Comparison of ENCODE assay signal across 9 cellular contexts in the genomic region with DNA sequence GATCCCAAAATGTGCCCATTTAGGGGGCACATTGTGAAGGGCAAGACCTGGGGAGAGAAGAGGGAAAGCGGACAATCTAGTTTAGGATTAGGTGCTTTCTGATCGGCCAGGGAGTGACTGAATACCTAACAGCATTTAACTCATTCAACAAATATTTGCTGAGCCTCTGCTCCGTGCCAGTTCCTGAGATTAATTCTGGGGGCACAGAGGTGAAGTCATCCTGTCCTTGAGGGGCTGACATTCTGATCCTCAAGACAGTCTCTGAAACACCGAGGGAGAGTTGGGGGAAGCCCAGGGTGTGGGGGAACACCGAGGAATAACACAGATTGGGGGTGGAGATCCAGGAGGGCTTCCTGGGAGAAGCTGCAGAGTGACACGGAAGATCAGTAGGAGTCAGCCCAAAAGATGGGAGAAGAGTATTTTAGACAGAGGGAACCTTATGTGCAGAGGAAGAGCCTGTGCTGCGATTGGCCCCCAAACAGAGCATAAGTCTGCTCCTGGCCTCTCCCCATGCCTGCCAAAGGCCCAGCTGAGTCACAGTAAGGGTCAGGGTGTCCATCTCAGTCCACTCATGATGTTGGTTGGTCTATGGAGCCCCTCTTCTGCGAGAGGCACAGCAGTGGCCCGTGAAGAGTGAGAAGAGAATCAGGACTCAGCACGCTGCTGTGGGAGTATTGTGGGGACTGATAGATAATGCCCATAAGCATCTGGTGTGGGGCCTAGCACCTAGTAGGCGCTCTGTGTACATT.
DNase-seq lines count a peak whose midpoint lies in the region; ATAC-seq and TF ChIP-seq lines count a peak whose summit lies in the region.
"Had no signal": no experiment of that assay in that cellular context is flagged by ENCODE, and none has a peak within 500 bp of the region (broad histone marks: within the 10 kb centered on the region; RNA-seq: fewer than 3 reads in every experiment).

No MANE protein-coding gene starts in this region.

- H3K27me3 Mint-ChIP-seq in endothelial cell (ENCODE audit: unreplicated experiment) (peaks cover 7% of the 10 kb centered on the region), type B pancreatic cell (peaks cover 3% of the 10 kb centered on the region)
- peaks cover 40% of the 10 kb centered on the region for H3K27me3 Mint-ChIP-seq in activated naive CD8-positive, alpha-beta T cell treated with anti-CD3 and anti-CD28 coated beads, Interleukin-2, amount 50 U/mL, for 24 hours

- no peaks in the 10 kb centered on the region for H3K79me2 ChIP-seq in mesendoderm (ENCODE audit: control insufficient read depth, insufficient read depth, low read length)

- CTCF ChIA-PET in RWPE1 (lab: Yijun Ruan, JAX), result interaction anchor here (0.5 kb wide), 1 partner anchor 23 kb away, joined by 3 read pairs; no protein-coding TSS in a partner anchor

- peak overlapping the region; percentile 83 for H3K27ac ChIP-seq in RWPE1
- H3K27ac ChIP-seq in mesendoderm (ENCODE audit: low read depth, low read length), result peak overlapping the region; percentile 65

- WGBS in mesendoderm (ENCODE audit: extremely low coverage, insufficient coverage, low lambda C conversion rate), result no CpG with 5 or more reads among the region's 11 CpGs

- POLR2A ChIA-PET in RWPE1 (lab: Yijun Ruan, JAX; ENCODE audit: low non-redundant PET), result no interaction called here

- H3K23ac ChIP-seq in mesendoderm (ENCODE audit: low read length), result peak overlapping the region; percentile 85

- H4K8ac ChIP-seq in mesendoderm (ENCODE audit: low read depth, low read length), result no peak overlapping the region

- H3K4me1 Mint-ChIP-seq in endothelial cell (ENCODE audit: unreplicated experiment) (peaks cover 49% of the 10 kb centered on the region), type B pancreatic cell (ENCODE audit: unreplicated experiment) (peaks cover 30% of the 10 kb centered on the region)
- peaks cover 3% of the 10 kb centered on the region for H3K4me1 Mint-ChIP-seq in activated naive CD8-positive, alpha-beta T cell treated with anti-CD3 and anti-CD28 coated beads, Interleukin-2, amount 50 U/mL, for 24 hours

- no peak overlapping the region for H2BK15ac ChIP-seq in mesendoderm (replicated peaks; ENCODE audit: low read depth)

- peak overlapping the region; percentile 48 for H2BK5ac ChIP-seq in mesendoderm (ENCODE audit: low read length)

- H2AK5ac ChIP-seq in mesendoderm (ENCODE audit: low read length), result peak overlapping the region; percentile 66

- TF ChIP-seq CTCF in RWPE1 (conservative IDR thresholded peaks at IDR 0.05; ENCODE audit: low read depth) (no peak), endothelial cell (IDR thresholded peaks at IDR 0.05; ENCODE audit: unreplicated experiment) (no peak), type B pancreatic cell (conservative IDR thresholded peaks at IDR 0.05) (no peak)

- H3K56ac ChIP-seq in mesendoderm (ENCODE audit: low read length), result peak overlapping the region; percentile 89

- H3K27me3 ChIP-seq in mesendoderm (ENCODE audit: insufficient read depth, low read length, poor library complexity), result no peaks in the 10 kb centered on the region

- H3K79me1 ChIP-seq in mesendoderm (ENCODE audit: low read length), result no peaks in the 10 kb centered on the region

- H3K36me3 Mint-ChIP-seq in endothelial cell (ENCODE audit: low read depth, unreplicated experiment) (no peaks in the 10 kb centered on the region), type B pancreatic cell (no peaks in the 10 kb centered on the region)
- no peaks in the 10 kb centered on the region for H3K36me3 Mint-ChIP-seq in activated naive CD8-positive, alpha-beta T cell treated with anti-CD3 and anti-CD28 coated beads, Interleukin-2, amount 50 U/mL, for 24 hours (ENCODE audit: low read depth)
- H3K36me3 Mint-ChIP-seq: natural killer cell had no signal

- H3K18ac ChIP-seq in mesendoderm (ENCODE audit: low read length), result peak overlapping the region; percentile 77

- ATAC-seq in activated naive CD8-positive, alpha-beta T cell treated with anti-CD3 and anti-CD28 coated beads, Interleukin-2, amount 50 U/mL, for 24 hours, result no peak
- ATAC-seq in GM18870 (IDR thresholded peaks at IDR 0.05; ENCODE audit: unreplicated experiment), result no peak
- ATAC-seq: GM12878, natural killer cell had no signal

- H3K4me1 ChIP-seq in mesendoderm (ENCODE audit: control insufficient read depth, low read depth, low read length), result peaks cover 14% of the 10 kb centered on the region

- H3K4me3 ChIP-seq in mesendoderm (ENCODE audit: low read length), result peak overlapping the region; percentile 5
- H3K4me3 ChIP-seq: GM12878 had no signal

- no peak overlapping the region for H4K5ac ChIP-seq in mesendoderm (ENCODE audit: low read length)

- H3K27ac Mint-ChIP-seq in endothelial cell (ENCODE audit: unreplicated experiment), result peak overlapping the region; percentile 97
- H3K27ac Mint-ChIP-seq in type B pancreatic cell, result peak overlapping the region; percentile 73
- no peak overlapping the region for H3K27ac Mint-ChIP-seq in activated naive CD8-positive, alpha-beta T cell treated with anti-CD3 and anti-CD28 coated beads, Interleukin-2, amount 50 U/mL, for 24 hours
- H3K27ac Mint-ChIP-seq: natural killer cell had no signal

- H3K9me3 Mint-ChIP-seq in endothelial cell (ENCODE audit: unreplicated experiment), result no peaks in the 10 kb centered on the region
- H3K9me3 Mint-ChIP-seq in type B pancreatic cell, result no peaks in the 10 kb centered on the region
- no peaks in the 10 kb centered on the region for H3K9me3 Mint-ChIP-seq in activated naive CD8-positive, alpha-beta T cell treated with anti-CD3 and anti-CD28 coated beads, Interleukin-2, amount 50 U/mL, for 24 hours
- H3K9me3 Mint-ChIP-seq: natural killer cell had no signal

- H2BK120ac ChIP-seq in mesendoderm (ENCODE audit: low read depth, low read length), result no peak overlapping the region

- H3K4me2 ChIP-seq in mesendoderm (ENCODE audit: low read length), result peak overlapping the region; percentile 80

- H3K36me3 ChIP-seq in mesendoderm (ENCODE audit: control insufficient read depth, insufficient read depth, low read length), result no peaks in the 10 kb centered on the region

- peak overlapping the region; percentile 73 for H3K9ac ChIP-seq in mesendoderm (ENCODE audit: low read length)

- H3K4me3 Mint-ChIP-seq in endothelial cell (ENCODE audit: unreplicated experiment) (no peak overlapping the region), type B pancreatic cell (peak overlapping the region; percentile 72)
- H3K4me3 Mint-ChIP-seq in activated naive CD8-positive, alpha-beta T cell treated with anti-CD3 and anti-CD28 coated beads, Interleukin-2, amount 50 U/mL, for 24 hours, result no peak overlapping the region

- DNase-seq in RWPE1 (ENCODE audit: low spot score) (no peak), endothelial cell (ENCODE audit: low spot score) (no peak), mesendoderm (peak; percentile 72), type B pancreatic cell (ENCODE audit: extremely low spot score, unreplicated experiment) (peak; percentile 36)
- DNase-seq in activated naive CD8-positive, alpha-beta T cell treated with anti-CD3 and anti-CD28 coated beads, Interleukin-2, amount 50 U/mL, for 24 hours, result no peak
- DNase-seq in activated effector memory CD4-positive, alpha-beta T cell treated with Interleukin-2 at 50 U/mL for 16 hours, result no peak
- DNase-seq: natural killer cell had no signal

- peak overlapping the region; percentile 86 for H3K4ac ChIP-seq in mesendoderm (ENCODE audit: low read depth, low read length)

Comparison
In these comparisons a context has a peak if more than half of its experiments do, and no peak if none do; other contexts are left out.
1. DNase-seq: peak in mesendoderm (single experiment) and type B pancreatic cell (single experiment); none in RWPE1 (single experiment), endothelial cell (single experiment), activated naive CD8-positive, alpha-beta T cell treated with anti-CD3 and anti-CD28 coated beads, Interleukin-2, amount 50 U/mL, for 24 hours (single experiment) and activated effector memory CD4-positive, alpha-beta T cell treated with Interleukin-2 at 50 U/mL for 16 hours (single experiment).